ENCODE assay signal across 37 cellular contexts in the genomic region with DNA sequence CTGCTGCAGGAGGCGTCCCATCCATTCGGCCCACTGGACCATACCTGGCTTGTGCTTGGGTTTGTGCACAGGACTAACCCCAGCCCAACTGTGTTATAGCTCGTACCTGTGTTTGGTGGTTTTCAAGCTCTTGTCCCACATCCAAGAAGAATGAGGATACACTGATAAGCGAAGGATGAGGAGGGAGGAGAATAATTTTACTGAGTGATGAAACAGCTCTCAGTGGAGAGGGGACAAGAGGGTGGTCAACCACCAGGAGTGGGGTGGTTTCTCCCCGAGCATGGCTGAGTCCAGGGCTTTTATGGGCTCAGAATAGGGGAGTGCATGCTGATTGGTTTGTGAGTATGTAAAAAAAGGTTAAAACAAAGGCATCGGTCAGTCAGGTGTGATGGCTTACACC. TPM values are rescaled to one million over a fixed set of nuclear protein-coding genes. Genes with fewer than 3 reads are reported as not detected.
"Had no signal": no experiment of that assay in that cellular context is flagged by ENCODE, and none has a peak within 500 bp of the region (broad histone marks: within the 10 kb centered on the region; RNA-seq: fewer than 3 reads in every experiment).

No MANE protein-coding gene starts in this region.

- H3K4me3 ChIP-seq: adrenal gland, body of pancreas, breast epithelium had no signal

- H3K4me3 Mint-ChIP-seq: activated B cell treated with CpG ODN at 0.5 μM for 24 hours; activated CD4-positive, alpha-beta memory T cell treated with anti-CD3 and anti-CD28 coated beads for 36 hours; activated CD4-positive, alpha-beta T cell treated with anti-CD3 and anti-CD28 coated beads, Interleukin-2, amount 10 ng/mL, durations not matched to agents 24 days and 14 days; activated CD8-positive, alpha-beta T cell treated with anti-CD3 and anti-CD28 coated beads for 36 hours; activated naive CD4-positive, alpha-beta T cell treated with anti-CD3 and anti-CD28 coated beads for 36 hours; activated naive CD8-positive, alpha-beta T cell treated with anti-CD3 and anti-CD28 coated beads for 36 hours; activated T-cell treated with anti-CD3 and anti-CD28 coated beads, Interleukin-2, amount 50 U/mL, for 4 hours; activated T-cell treated with anti-CD3 and anti-CD28 coated beads, Interleukin-2, amount 50 U/mL, for 72 hours; activated T-helper 1 cell treated with anti-CD3 and anti-CD28 coated beads, Interleukin-12 subunit alpha, Interleukin-12 subunit beta, Interleukin-2, Interleukin-4 antibody, amounts not matched to agents 30 ng/mL and 10 ng/mL and 1 ng/mL, durations not matched to agents 14 hours and 24 hours and 36 hours; activated T-helper 17 cell treated with anti-CD3 and anti-CD28 coated beads, Interleukin-2, amount 50 U/mL, for 72 hours; T-helper 2 cell treated with Interferon-gamma antibody and Interleukin-4, amounts not matched to agents 5 μg/mL and 100 μg/mL, for 36 hours had no signal

- FAIRE-seq: astrocyte, TTC549 had no signal

- DNase-seq: activated B cell treated with CpG ODN at 0.5 μM for 24 hours; activated CD4-positive, alpha-beta memory T cell treated with anti-CD3 and anti-CD28 coated beads for 36 hours; activated CD4-positive, alpha-beta T cell treated with anti-CD3 and anti-CD28 coated beads for 4 hours; activated CD4-positive, alpha-beta T cell treated with anti-CD3 and anti-CD28 coated beads, Interleukin-2, amount 10 ng/mL, durations not matched to agents 24 days and 14 days; activated CD4-positive, alpha-beta T cell treated with anti-CD3 and anti-CD28 coated beads, Interleukin-2, amount 50 U/mL, for 1 hour; activated CD4-positive, alpha-beta T cell treated with anti-CD3 and anti-CD28 coated beads, Interleukin-2, amount 50 U/mL, for 4 hours; activated CD4-positive, CD25-positive, alpha-beta regulatory T cell treated with anti-CD3 and anti-CD28 coated beads, Interleukin-2, amount 50 U/mL, for 72 hours; activated CD8-positive, alpha-beta memory T cell treated with anti-CD3 and anti-CD28 coated beads, Interleukin-2, amount 50 U/mL, for 4 hours; activated CD8-positive, alpha-beta T cell treated with anti-CD3 and anti-CD28 coated beads for 36 hours; activated effector memory CD4-positive, alpha-beta T cell treated with anti-CD3 and anti-CD28 coated beads, Interleukin-2, amount 50 U/mL, for 16 hours; activated gamma-delta T cell treated with Interleukin-2 at 50 U/mL for 16 hours; activated naive CD4-positive, alpha-beta T cell; activated naive CD4-positive, alpha-beta T cell treated with anti-CD3 and anti-CD28 coated beads for 36 hours; activated naive CD4-positive, alpha-beta T cell treated with anti-CD3 and anti-CD28 coated beads, Interleukin-2, amount 50 U/mL, for 16 hours; activated naive CD8-positive, alpha-beta T cell treated with anti-CD3 and anti-CD28 coated beads for 36 hours; activated T-cell treated with anti-CD3 and anti-CD28 coated beads for 4 hours; activated T-cell treated with anti-CD3 and anti-CD28 coated beads, Interleukin-2, amount 50 U/mL, for 1 hour; activated T-cell treated with anti-CD3 and anti-CD28 coated beads, Interleukin-2, amount 50 U/mL, for 4 hours; activated T-cell treated with anti-CD3 and anti-CD28 coated beads, Interleukin-2, amount 50 U/mL, for 72 hours; adrenal gland; amniotic stem cell; aorta; body of pancreas; brain microvascular endothelial cell; central memory CD4-positive, alpha-beta T cell; T-helper 2 cell; T-helper 9 cell had no signal

- H3K27ac Mint-ChIP-seq: activated B cell treated with CpG ODN at 0.5 μM for 24 hours; activated CD4-positive, alpha-beta memory T cell treated with anti-CD3 and anti-CD28 coated beads for 36 hours; activated CD4-positive, alpha-beta T cell treated with anti-CD3 and anti-CD28 coated beads, Interleukin-2, amount 10 ng/mL, durations not matched to agents 24 days and 14 days; activated CD8-positive, alpha-beta T cell treated with anti-CD3 and anti-CD28 coated beads for 36 hours; activated naive CD4-positive, alpha-beta T cell treated with anti-CD3 and anti-CD28 coated beads for 36 hours; activated naive CD4-positive, alpha-beta T cell treated with anti-CD3 and anti-CD28 coated beads, Interleukin-2, amount 50 U/mL, for 72 hours; activated naive CD8-positive, alpha-beta T cell treated with anti-CD3 and anti-CD28 coated beads for 36 hours; activated T-cell treated with anti-CD3 and anti-CD28 coated beads, Interleukin-2, amount 50 U/mL, for 72 hours; activated T-helper 1 cell treated with anti-CD3 and anti-CD28 coated beads, Interleukin-12 subunit alpha, Interleukin-12 subunit beta, Interleukin-2, Interleukin-4 antibody, amounts not matched to agents 30 ng/mL and 10 ng/mL and 1 ng/mL, durations not matched to agents 14 hours and 24 hours and 36 hours; activated T-helper 17 cell treated with anti-CD3 and anti-CD28 coated beads, Interleukin-2, amount 50 U/mL, for 72 hours; T-helper 2 cell treated with Interferon-gamma antibody and Interleukin-4, amounts not matched to agents 5 μg/mL and 100 μg/mL, for 36 hours had no signal

- H3K4me1 ChIP-seq: adrenal gland, body of pancreas, breast epithelium had no signal

- H3K36me3 ChIP-seq: adrenal gland, brain microvascular endothelial cell, breast epithelium had no signal

- H3K27me3 ChIP-seq: adrenal gland, body of pancreas, brain microvascular endothelial cell, breast epithelium had no signal

- H3K27ac ChIP-seq: adrenal gland, body of pancreas, brain microvascular endothelial cell, breast epithelium, VCaP had no signal

- H3K4me1 Mint-ChIP-seq: activated T-helper 17 cell treated with anti-CD3 and anti-CD28 coated beads, Interleukin-2, amount 50 U/mL, for 72 hours had no signal

- H3K27me3 Mint-ChIP-seq: activated B cell treated with CpG ODN at 0.5 μM for 24 hours; activated CD4-positive, alpha-beta memory T cell treated with anti-CD3 and anti-CD28 coated beads for 36 hours; activated CD4-positive, alpha-beta T cell treated with anti-CD3 and anti-CD28 coated beads, Interleukin-2, amount 10 ng/mL, durations not matched to agents 24 days and 14 days; activated CD8-positive, alpha-beta T cell treated with anti-CD3 and anti-CD28 coated beads for 36 hours; activated naive CD8-positive, alpha-beta T cell treated with anti-CD3 and anti-CD28 coated beads for 36 hours; activated T-helper 17 cell treated with anti-CD3 and anti-CD28 coated beads, Interleukin-2, amount 50 U/mL, for 72 hours had no signal

- ATAC-seq: activated CD8-positive, alpha-beta T cell treated with anti-CD3 and anti-CD28 coated beads for 36 hours; activated naive CD4-positive, alpha-beta T cell treated with anti-CD3 and anti-CD28 coated beads, Interleukin-2, amount 50 U/mL, for 72 hours; activated T-cell treated with anti-CD3 and anti-CD28 coated beads, Interleukin-2, amount 50 U/mL, for 4 hours; activated T-cell treated with anti-CD3 and anti-CD28 coated beads, Interleukin-2, amount 50 U/mL, for 72 hours; activated T-helper 17 cell treated with anti-CD3 and anti-CD28 coated beads, Interleukin-2, amount 50 U/mL, for 72 hours; body of pancreas had no signal

- H3K36me3 Mint-ChIP-seq: activated CD4-positive, alpha-beta memory T cell treated with anti-CD3 and anti-CD28 coated beads for 36 hours; activated naive CD8-positive, alpha-beta T cell treated with anti-CD3 and anti-CD28 coated beads for 36 hours had no signal

- H3K9me3 ChIP-seq: body of pancreas had no signal

RNA-seq across cellular contexts. Expression of gene LDLRAD2, which starts 17.0 kb away (rescaled TPM):
- total RNA-seq: activated CD4-positive, alpha-beta memory T cell treated with anti-CD3 and anti-CD28 coated beads for 36 hours; activated CD8-positive, alpha-beta memory T cell treated with anti-CD3 and anti-CD28 coated beads for 36 hours; activated naive CD4-positive, alpha-beta T cell treated with anti-CD3 and anti-CD28 coated beads for 36 hours; activated T-helper 1 cell treated with anti-CD3 and anti-CD28 coated beads, Interleukin-12 subunit alpha, Interleukin-12 subunit beta, Interleukin-2, Interleukin-4 antibody, amounts not matched to agents 30 ng/mL and 10 ng/mL and 1 ng/mL, durations not matched to agents 14 hours and 24 hours and 36 hours; activated T-helper 17 cell treated with anti-CD3 and anti-CD28 coated beads, Interleukin-2, amount 50 U/mL, for 72 hours; T-helper 1 cell treated with Interleukin-12 subunit alpha and Interleukin-12 subunit beta and Interleukin-4 antibody, amounts not matched to agents 30 ng/mL and 1 ng/mL, for 36 hours had no signal
